In genomic region chr12:52795694-52796428, GRCh38 we compare ENCODE assay signal across 2 cellular contexts.
TF ChIP-seq lines count a peak whose summit lies in the region.

Gene KRT3 (minus strand): TSS chr12:52796117. CDS start chr12:52796042, 75 bp downstream.

TF ChIP-seq in A549, 52 proteins besides CTCF, POLR2A, EP300 and RAD21:
- TF ChIP-seq RFX5 (IDR thresholded peaks at IDR 0.05) = no peak

TF ChIP-seq in HepG2, 621 proteins besides CTCF, POLR2A, EP300 and RAD21:
- no peak for TF ChIP-seq ESRRA (CRISPR knock-in tag; IDR thresholded peaks at IDR 0.05; ENCODE audit: low read depth)
- no peak for TF ChIP-seq SNAPC4 (CRISPR knock-in tag; IDR thresholded peaks at IDR 0.05)
- TF ChIP-seq SRSF1 (optimal IDR thresholded peaks at IDR 0.05; ENCODE audit: low read depth, low read length) = no peak
- no peak for TF ChIP-seq CCAR2 (optimal IDR thresholded peaks at IDR 0.05; ENCODE audit: low read depth, low read length)
- no peak for TF ChIP-seq SP2 (CRISPR knock-in tag; IDR thresholded peaks at IDR 0.05)
- no peak for TF ChIP-seq NFYB (CRISPR knock-in tag; IDR thresholded peaks at IDR 0.05)
